In genomic region chr17:39687101-39687545, GRCh38 we compare ENCODE assay signal across 7 cellular contexts. TPM values are rescaled to one million over a fixed set of nuclear protein-coding genes. Genes with fewer than 3 reads are reported as not detected.
A peak's percentile ranks its signal among the peaks of the same experiment; 100 is the strongest.
DNase-seq lines count a peak whose midpoint lies in the region; ATAC-seq, FAIRE-seq and TF ChIP-seq lines count a peak whose summit lies in the region.

No MANE protein-coding gene starts in this region.

- H3K27me3 Mint-ChIP-seq in HFFc6 (ENCODE audit: insufficient read depth) = no peaks in the 10 kb centered on the region; the same call in none of the 2 replicates
- no peaks in the 10 kb centered on the region for H3K27me3 Mint-ChIP-seq in activated CD4-positive, alpha-beta memory T cell treated with anti-CD3 and anti-CD28 coated beads for 36 hours
- H3K27me3 Mint-ChIP-seq in stimulated activated naive B cell treated with anti-CD40 and anti-IgM and Interleukin-4, amounts not matched to agents 10 μg/mL and 1 μg/mL and 100 μg/mL, for 72 hours = no peaks in the 10 kb centered on the region

- ATAC-seq in stimulated activated naive B cell treated with anti-CD40 and anti-IgM and Interleukin-4, amounts not matched to agents 10 μg/mL and 1 μg/mL and 100 μg/mL, for 72 hours (replicated peaks) = no peak
- ATAC-seq in HG02763 (IDR thresholded peaks at IDR 0.05; ENCODE audit: unreplicated experiment) = no peak

- CTCF ChIA-PET in activated CD4-positive, alpha-beta memory T cell treated with anti-CD3 and anti-CD28 coated beads for 36 hours (lab: Charles Lee) = interaction anchor here (1.0 to 3.0 kb wide), 3 partner anchors 43 to 293 kb away, joined by 3 to 12 read pairs (median 4); partner anchors contain the start of genes MIEN1 and PSMD3

- FAIRE-seq in GM12892 (lab: Jason Lieb, UNC) = no peak

- no peak for DNase-seq in HFFc6
- no peak for DNase-seq in activated CD4-positive, alpha-beta memory T cell treated with anti-CD3 and anti-CD28 coated beads for 36 hours
- DNase-seq in stimulated activated naive B cell treated with anti-CD40 and anti-IgM and Interleukin-4, amounts not matched to agents 10 μg/mL and 1 μg/mL and 100 μg/mL, for 72 hours = no peak
- no peak for DNase-seq in GM12892 (ENCODE audit: insufficient read length)
- DNase-seq in stimulated activated CD8-positive, alpha-beta memory T cell treated with anti-CD3 and anti-CD28 coated beads, Interleukin-4, amount 100 ng/mL, for 48 hours = no peak

- peak overlapping the region; percentile 88; the same call in 1 of the 2 replicates for H3K27ac Mint-ChIP-seq in HFFc6
- H3K27ac Mint-ChIP-seq in activated CD4-positive, alpha-beta memory T cell treated with anti-CD3 and anti-CD28 coated beads for 36 hours = peak overlapping the region; percentile 84
- H3K27ac Mint-ChIP-seq in stimulated activated naive B cell treated with anti-CD40 and anti-IgM and Interleukin-4, amounts not matched to agents 10 μg/mL and 1 μg/mL and 100 μg/mL, for 72 hours = peak overlapping the region; percentile 33

- H3K9me3 ChIP-seq in iPS-18c (ENCODE audit: control insufficient read depth, insufficient read depth, low read length) = no peaks in the 10 kb centered on the region

- H3K36me3 Mint-ChIP-seq in HFFc6 (ENCODE audit: low read depth) = peaks cover 16% of the 10 kb centered on the region
- H3K36me3 Mint-ChIP-seq in activated CD4-positive, alpha-beta memory T cell treated with anti-CD3 and anti-CD28 coated beads for 36 hours = peaks cover 10% of the 10 kb centered on the region
- peaks cover 12 to 23% of the 10 kb centered on the region in 2 donors for H3K36me3 Mint-ChIP-seq in stimulated activated naive B cell treated with anti-CD40 and anti-IgM and Interleukin-4, amounts not matched to agents 10 μg/mL and 1 μg/mL and 100 μg/mL, for 72 hours

- H3K4me3 Mint-ChIP-seq in HFFc6 = peak overlapping the region; percentile 90
- H3K4me3 Mint-ChIP-seq in activated CD4-positive, alpha-beta memory T cell treated with anti-CD3 and anti-CD28 coated beads for 36 hours = peak overlapping the region; percentile 92
- peak overlapping the region; percentile 91 to 96 for H3K4me3 Mint-ChIP-seq in stimulated activated naive B cell treated with anti-CD40 and anti-IgM and Interleukin-4, amounts not matched to agents 10 μg/mL and 1 μg/mL and 100 μg/mL, for 72 hours

- intact Hi-C loops in activated CD4-positive, alpha-beta memory T cell treated with anti-CD3 and anti-CD28 coated beads for 36 hours (cut with micrococcal nuclease) = loop anchor here (5.0 kb wide), 4 partner anchors 45 to 180 kb away; partner anchors contain the start of genes MIEN1, STARD3 and ZPBP2

- POLR2A ChIA-PET in activated CD4-positive, alpha-beta memory T cell treated with anti-CD3 and anti-CD28 coated beads for 36 hours (lab: Charles Lee) = interaction anchor here (1.4 to 1.5 kb wide), 2 partner anchors 12 to 42 kb away, joined by 4 to 7 read pairs; no protein-coding TSS in a partner anchor

- peaks cover 21% of the 10 kb centered on the region for H3K4me1 Mint-ChIP-seq in HFFc6 (ENCODE audit: low read depth)
- H3K4me1 Mint-ChIP-seq in activated CD4-positive, alpha-beta memory T cell treated with anti-CD3 and anti-CD28 coated beads for 36 hours (ENCODE audit: low read depth) = peaks cover 18% of the 10 kb centered on the region
- peaks cover 15 to 19% of the 10 kb centered on the region in 2 donors for H3K4me1 Mint-ChIP-seq in stimulated activated naive B cell treated with anti-CD40 and anti-IgM and Interleukin-4, amounts not matched to agents 10 μg/mL and 1 μg/mL and 100 μg/mL, for 72 hours

- TF ChIP-seq POLR2A in GM12892 (IDR thresholded peaks at IDR 0.05; ENCODE audit: low read depth, low read length) = no peak

- no peak for TF ChIP-seq CTCF in HFFc6 (IDR thresholded peaks at IDR 0.05)

- peak overlapping the region; percentile 95 for H3K4me3 ChIP-seq in iPS-18c (ENCODE audit: insufficient read depth, low read depth, low read length)

- no peaks in the 10 kb centered on the region for H3K9me3 Mint-ChIP-seq in HFFc6
- H3K9me3 Mint-ChIP-seq in activated CD4-positive, alpha-beta memory T cell treated with anti-CD3 and anti-CD28 coated beads for 36 hours = no peaks in the 10 kb centered on the region
- peaks cover 1 to 3% of the 10 kb centered on the region in 2 donors for H3K9me3 Mint-ChIP-seq in stimulated activated naive B cell treated with anti-CD40 and anti-IgM and Interleukin-4, amounts not matched to agents 10 μg/mL and 1 μg/mL and 100 μg/mL, for 72 hours

RNA-seq across cellular contexts. Expression of gene PGAP3, which starts 0.7 kb away (rescaled TPM):
- 10 to 100 TPM in 5 of 6 experiments, 1 to 10 TPM in 1; 9.9 to 15.5 (median 12.7) TPM for total RNA-seq in HFFc6 (2021; fragmentation: NEBNext Ultra II Directional; extraction: Animal tissue kit (Norgen Biotek cat#: 25700))
- total RNA-seq in activated CD4-positive, alpha-beta memory T cell treated with anti-CD3 and anti-CD28 coated beads for 36 hours = 1 to 10 TPM; 8.3 to 8.6 TPM
- polyA plus RNA-seq in GM12892 (2012; ENCODE audit: missing spikeins) = 5.9 TPM

RNA-seq across cellular contexts. Expression of gene ERBB2, which starts 12.7 kb away (rescaled TPM):
- 10 to 100 TPM; 51.9 to 67.2 (median 61.0) TPM for total RNA-seq in HFFc6 (2021; fragmentation: NEBNext Ultra II Directional; extraction: Animal tissue kit (Norgen Biotek cat#: 25700))
- total RNA-seq in activated CD4-positive, alpha-beta memory T cell treated with anti-CD3 and anti-CD28 coated beads for 36 hours = 1 to 10 TPM; 5.9 to 6.3 TPM
- polyA plus RNA-seq in GM12892 (2012; ENCODE audit: missing spikeins) = 5.9 TPM

RNA-seq across cellular contexts. Expression of gene PNMT, which starts 18.9 kb away (rescaled TPM):
- under 1 TPM in 1 of 6 experiments, not detected in 5; 0.26 TPM for total RNA-seq in HFFc6 (2021; fragmentation: NEBNext Ultra II Directional; extraction: Animal tissue kit (Norgen Biotek cat#: 25700))
- total RNA-seq in activated CD4-positive, alpha-beta memory T cell treated with anti-CD3 and anti-CD28 coated beads for 36 hours = not detected
- not detected for polyA plus RNA-seq in GM12892 (2012; ENCODE audit: missing spikeins)

RNA-seq across cellular contexts. Expression of gene TCAP, which starts 22.0 kb away (rescaled TPM):
- under 1 TPM; 0.09 to 0.51 (median 0.14) TPM for total RNA-seq in HFFc6 (2021; fragmentation: NEBNext Ultra II Directional; extraction: Animal tissue kit (Norgen Biotek cat#: 25700))
- total RNA-seq in activated CD4-positive, alpha-beta memory T cell treated with anti-CD3 and anti-CD28 coated beads for 36 hours = under 1 TPM; 0.80 to 0.90 TPM
- polyA plus RNA-seq in GM12892 (2012; ENCODE audit: missing spikeins) = 0.19 TPM

RNA-seq across cellular contexts. Expression of gene MIEN1, which starts 43.2 kb away (rescaled TPM):
- 10 to 100 TPM; 56.9 to 70.3 (median 66.0) TPM for total RNA-seq in HFFc6 (2021; fragmentation: NEBNext Ultra II Directional; extraction: Animal tissue kit (Norgen Biotek cat#: 25700))
- 10 to 100 TPM; 41.0 to 43.8 TPM for total RNA-seq in activated CD4-positive, alpha-beta memory T cell treated with anti-CD3 and anti-CD28 coated beads for 36 hours
- polyA plus RNA-seq in GM12892 (2012; ENCODE audit: missing spikeins) = 51.1 TPM

Comparison
In these comparisons a context has a peak if more than half of its experiments do, and no peak if none do; other contexts are left out.
1. H3K27ac Mint-ChIP-seq: peak in every context shown above with its lines; median percentile 88 in HFFc6; 84 in activated CD4-positive, alpha-beta memory T cell treated with anti-CD3 and anti-CD28 coated beads for 36 hours; 33 in stimulated activated naive B cell treated with anti-CD40 and anti-IgM and Interleukin-4, amounts not matched to agents 10 μg/mL and 1 μg/mL and 100 μg/mL, for 72 hours.
2. RNA of gene ERBB2, which starts 12.7 kb away (total RNA-seq): 51.9 to 67.2 TPM in HFFc6; 5.9 to 6.3 TPM in activated CD4-positive, alpha-beta memory T cell treated with anti-CD3 and anti-CD28 coated beads for 36 hours; every median in the first group is over 4 times any median in the second.
3. Peak in every context shown above with its lines, with median percentiles within 50 percentile points of each other: H3K4me3 Mint-ChIP-seq.